ENCODE assay signal across 8 cellular contexts in genomic region chr17:42050360-42051012, GRCh38.
A peak's percentile ranks its signal among the peaks of the same experiment; 100 is the strongest.
DNase-seq lines count a peak whose midpoint lies in the region; ATAC-seq lines count a peak whose summit lies in the region.

Gene C17orf113 (minus strand): TSS chr17:42050601. CDS start chr17:42043376, 7,225 bp downstream.

- peak; percentile 40 for DNase-seq in NCI-H2107 (lab: John Stamatoyannopoulos, UW)
- DNase-seq in NCI-H2107 treated with DMSO at 0.1 percent for 48 hours (lab: John Stamatoyannopoulos, UW; ENCODE audit: unreplicated experiment), result no peak
- peak; percentile 55 for DNase-seq in NCI-H1105 treated with DMSO at 0.1 percent for 48 hours (lab: John Stamatoyannopoulos, UW)
- peak; percentile 55 for DNase-seq in activated CD4-positive, alpha-beta T cell treated with anti-CD3 and anti-CD28 coated beads for 48 hours
- DNase-seq in ecto neural progenitor cell (ENCODE audit: low spot score), result peak; percentile 89
- peak; percentile 41 for DNase-seq in medulla oblongata (ENCODE audit: extremely low spot score)
- peak; percentile 63 for DNase-seq in stimulated activated CD8-positive, alpha-beta memory T cell treated with anti-CD3 and anti-CD28 coated beads, Interleukin-4, amount 100 ng/mL, for 48 hours

- no peak for ATAC-seq in GM21528 (IDR thresholded peaks at IDR 0.05; ENCODE audit: low FRiP score, unreplicated experiment)
